1 cellular context compared by ENCODE assay signal in genomic region chr22:41085842-41086241, GRCh38.
TF ChIP-seq lines count a peak whose summit lies in the region.

No MANE protein-coding gene starts in this region.

TF ChIP-seq in HEK293, 187 proteins besides CTCF, POLR2A, EP300 and RAD21 (continued from another document):
- no peak for TF ChIP-seq ZSCAN4 (tag by site-specific recombination; IDR thresholded peaks at IDR 0.05)
- peak; percentile 17; the same call in 1 of the 2 replicates for TF ChIP-seq ZNF513 (tag by site-specific recombination; IDR thresholded peaks at IDR 0.05)
- no peak for TF ChIP-seq ATF2 (tag by site-specific recombination; IDR thresholded peaks at IDR 0.05; ENCODE audit: low read depth)
- TF ChIP-seq ZNF169 (tag by site-specific recombination; IDR thresholded peaks at IDR 0.05) = no peak
- TF ChIP-seq ZNF629 (tag by site-specific recombination; IDR thresholded peaks at IDR 0.05) = no peak
- no peak for TF ChIP-seq ZBTB21 (tag by site-specific recombination; IDR thresholded peaks at IDR 0.05)
